9 cellular contexts compared by ENCODE assay signal in genomic region chr2:46164581-46165301, GRCh38.
DNase-seq lines count a peak whose midpoint lies in the region; ATAC-seq and TF ChIP-seq lines count a peak whose summit lies in the region.
"Had no signal": no experiment of that assay in that cellular context is flagged by ENCODE, and none has a peak within 500 bp of the region (broad histone marks: within the 10 kb centered on the region; RNA-seq: fewer than 3 reads in every experiment).

No MANE protein-coding gene starts in this region.

- H3K4me3 ChIP-seq in Panc1 (ENCODE audit: low read depth in 2 of 2, low read length in 2 of 2) (no peak overlapping the region), fibroblast of the aortic adventitia (ENCODE audit: low read depth, low read length) (no peak overlapping the region)

- H3K36me3 Mint-ChIP-seq in neural crest cell (ENCODE audit: low read depth) = peaks cover 3% of the 10 kb centered on the region
- H3K36me3 Mint-ChIP-seq in stimulated activated memory B cell treated with anti-CD40 and anti-IgM and Interleukin-4, amounts not matched to agents 10 μg/mL and 1 μg/mL and 100 μg/mL, for 72 hours = peaks cover 66% of the 10 kb centered on the region

- H3K27ac Mint-ChIP-seq in neural crest cell (ENCODE audit: unreplicated experiment) = peak overlapping the region; percentile 43
- H3K27ac Mint-ChIP-seq in stimulated activated memory B cell treated with anti-CD40 and anti-IgM and Interleukin-4, amounts not matched to agents 10 μg/mL and 1 μg/mL and 100 μg/mL, for 72 hours = no peak overlapping the region
- H3K27ac Mint-ChIP-seq: activated naive CD4-positive, alpha-beta T cell treated with anti-CD3 and anti-CD28 coated beads, Interleukin-2, amount 50 U/mL, for 24 hours had no signal

- H3K36me3 ChIP-seq in Panc1 (ENCODE audit: control insufficient read depth, insufficient read depth, low read length) = no peaks in the 10 kb centered on the region

- POLR2A ChIA-PET in Panc1 (lab: Charles Lee) = no interaction called here

- peak; percentile 90 for DNase-seq in A172 (ENCODE audit: low spot score)
- no peak for DNase-seq in Panc1 (ENCODE audit: low read depth, low spot score)
- DNase-seq in fibroblast of the aortic adventitia (ENCODE audit: low read depth) = peak; percentile 100
- DNase-seq in neural crest cell (ENCODE audit: low read depth, low spot score) = no peak

- H3K27me3 Mint-ChIP-seq in neural crest cell (ENCODE audit: low read depth) = no peaks in the 10 kb centered on the region
- H3K27me3 Mint-ChIP-seq in stimulated activated memory B cell treated with anti-CD40 and anti-IgM and Interleukin-4, amounts not matched to agents 10 μg/mL and 1 μg/mL and 100 μg/mL, for 72 hours = no peaks in the 10 kb centered on the region
- H3K27me3 Mint-ChIP-seq: activated naive CD4-positive, alpha-beta T cell treated with anti-CD3 and anti-CD28 coated beads, Interleukin-2, amount 50 U/mL, for 24 hours had no signal

- intact Hi-C loops in Panc1 (cut with micrococcal nuclease; ENCODE audit: unreplicated experiment) = no loop called here

- BruUV-seq in Panc1 (replicated peaks; lab: Mats Ljungman, UMichigan) = no TSS peak

- no peak overlapping the region; the same call in 1 of the 2 replicates for H3K27ac ChIP-seq in Panc1 (ENCODE audit: low read length)

- in situ Hi-C loops in Panc1 (cut with HindIII; ENCODE audit: low pct_unique_long_range_greater_than_20kb, low sequenced_read_pairs) = no loop called here

- peaks cover 5% of the 10 kb centered on the region for H3K4me1 Mint-ChIP-seq in neural crest cell
- peaks cover 7% of the 10 kb centered on the region for H3K4me1 Mint-ChIP-seq in stimulated activated memory B cell treated with anti-CD40 and anti-IgM and Interleukin-4, amounts not matched to agents 10 μg/mL and 1 μg/mL and 100 μg/mL, for 72 hours
- H3K4me1 Mint-ChIP-seq: activated naive CD4-positive, alpha-beta T cell treated with anti-CD3 and anti-CD28 coated beads, Interleukin-2, amount 50 U/mL, for 24 hours had no signal

- peaks cover 6% of the 10 kb centered on the region for H3K4me1 ChIP-seq in Panc1 (ENCODE audit: control insufficient read depth, insufficient read depth, low read length)

- TF ChIP-seq CTCF in Panc1 (IDR thresholded peaks at IDR 0.05) (no peak), fibroblast of the aortic adventitia (IDR thresholded peaks at IDR 0.05; ENCODE audit: insufficient read depth, low read length) (no peak), neural crest cell (conservative IDR thresholded peaks at IDR 0.05) (no peak)

- H3K27me3 ChIP-seq in Panc1 (ENCODE audit: control insufficient read depth, insufficient read depth, low read length) = no peaks in the 10 kb centered on the region

- no peak overlapping the region for H3K4me3 Mint-ChIP-seq in neural crest cell
- no peak overlapping the region for H3K4me3 Mint-ChIP-seq in stimulated activated memory B cell treated with anti-CD40 and anti-IgM and Interleukin-4, amounts not matched to agents 10 μg/mL and 1 μg/mL and 100 μg/mL, for 72 hours
- H3K4me3 Mint-ChIP-seq: activated naive CD4-positive, alpha-beta T cell treated with anti-CD3 and anti-CD28 coated beads, Interleukin-2, amount 50 U/mL, for 24 hours had no signal

- CTCF ChIA-PET in Panc1 (lab: Charles Lee) = no interaction called here

- H3K9me3 Mint-ChIP-seq in neural crest cell = no peaks in the 10 kb centered on the region
- H3K9me3 Mint-ChIP-seq in stimulated activated memory B cell treated with anti-CD40 and anti-IgM and Interleukin-4, amounts not matched to agents 10 μg/mL and 1 μg/mL and 100 μg/mL, for 72 hours = no peaks in the 10 kb centered on the region
- H3K9me3 Mint-ChIP-seq: activated naive CD4-positive, alpha-beta T cell treated with anti-CD3 and anti-CD28 coated beads, Interleukin-2, amount 50 U/mL, for 24 hours had no signal

- ATAC-seq in Panc1 = peak; percentile 70
- ATAC-seq in stimulated activated memory B cell treated with anti-CD40 and anti-IgM and Interleukin-4, amounts not matched to agents 10 μg/mL and 1 μg/mL and 100 μg/mL, for 72 hours = no peak
- no peak for ATAC-seq in HG03135 (IDR thresholded peaks at IDR 0.05; ENCODE audit: unreplicated experiment)
- no peak for ATAC-seq in HG02759 (IDR thresholded peaks at IDR 0.05; ENCODE audit: unreplicated experiment)
- ATAC-seq in GM21723 (IDR thresholded peaks at IDR 0.05; ENCODE audit: unreplicated experiment) = no peak

- no peaks in the 10 kb centered on the region for H3K9me3 ChIP-seq in Panc1 (ENCODE audit: control insufficient read depth, insufficient read depth, low read depth, low read length)

Comparison
In these comparisons a context has a peak if more than half of its experiments do, and no peak if none do; other contexts are left out.
1. DNase-seq: peak in A172 (single experiment) and fibroblast of the aortic adventitia (single experiment); none in Panc1 (single experiment) and neural crest cell (single experiment).